1 cellular context compared by ENCODE assay signal in the genomic region with DNA sequence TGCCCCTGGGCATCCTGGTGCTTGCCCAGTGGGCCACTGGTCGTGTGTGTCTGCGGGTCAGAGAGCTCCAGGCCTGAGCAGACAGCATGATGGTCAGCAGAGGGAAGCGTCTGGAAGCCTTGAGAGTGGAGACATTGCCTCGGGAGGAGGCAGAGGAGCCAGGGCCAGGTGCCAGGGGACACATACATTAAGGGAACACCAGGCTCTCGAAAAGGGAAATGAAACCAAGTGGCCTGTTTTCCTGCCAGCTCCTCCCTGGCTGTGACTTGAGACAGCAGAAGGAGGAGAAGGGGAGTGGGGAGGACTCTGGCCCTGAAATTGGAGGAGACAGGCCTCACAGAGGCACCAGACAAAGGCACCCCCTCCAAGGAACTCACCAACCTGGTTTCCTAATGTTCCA.
TF ChIP-seq lines count a peak whose summit lies in the region.

No MANE protein-coding gene starts in this region.

TF ChIP-seq in H1, 55 proteins besides CTCF, POLR2A, EP300 and RAD21 (continued from another document):
- TF ChIP-seq SIRT6 (IDR thresholded peaks at IDR 0.05; ENCODE audit: low read length) (no peak), YY1 (IDR thresholded peaks at IDR 0.05; ENCODE audit: low read depth, low read length) (no peak), SP2 (IDR thresholded peaks at IDR 0.05; ENCODE audit: low read length) (no peak), TAF1 (IDR thresholded peaks at IDR 0.05; ENCODE audit: low read depth, low read length) (no peak)
